Comparison of ENCODE assay signal across 8 cellular contexts in the genomic region with DNA sequence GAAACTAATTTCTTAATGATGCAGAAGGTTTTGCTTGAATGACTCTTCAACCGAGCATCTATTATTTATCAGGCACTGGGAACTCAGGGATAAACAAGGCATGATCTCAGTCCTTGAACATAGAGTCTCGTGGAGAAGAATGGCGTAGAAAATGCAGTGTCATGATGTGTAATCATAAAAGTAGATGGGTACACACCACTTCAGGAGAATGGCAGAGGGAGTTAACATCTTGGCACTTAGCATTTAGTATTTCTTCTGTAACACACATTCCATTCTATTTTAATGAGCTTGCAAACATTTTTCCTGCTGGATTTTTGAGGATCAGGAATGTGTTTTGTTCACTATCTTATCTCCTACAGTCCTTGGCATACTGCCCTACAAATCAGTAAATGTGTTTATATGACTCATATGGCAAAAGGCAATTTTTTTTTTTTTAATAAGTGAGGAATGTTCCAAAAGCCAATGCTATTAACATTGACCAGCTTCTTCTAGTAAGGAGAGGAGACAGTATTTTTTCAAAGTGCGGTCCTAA. TPM values are rescaled to one million over a fixed set of nuclear protein-coding genes. Genes with fewer than 3 reads are reported as not detected.
DNase-seq lines count a peak whose midpoint lies in the region; ATAC-seq, FAIRE-seq and TF ChIP-seq lines count a peak whose summit lies in the region.

No MANE protein-coding gene starts in this region.

- no peak for TF ChIP-seq CTCF in omental fat pad (IDR thresholded peaks at IDR 0.05)

- H3K4me1 ChIP-seq in endocrine pancreas (ENCODE audit: control insufficient read depth, insufficient read depth, low read length) = peaks cover 12% of the 10 kb centered on the region

- DNase-seq in SIG-M5 treated with dmso at 0.1 percent for 504 hours (lab: John Stamatoyannopoulos, UW; ENCODE audit: unreplicated experiment) = peak; percentile 28
- no peak for DNase-seq in SIG-M5 (lab: John Stamatoyannopoulos, UW)
- peak; percentile 97 for DNase-seq in RCC 7860 (ENCODE audit: low spot score)
- no peak for DNase-seq in omental fat pad (ENCODE audit: low spot score)
- no peak for DNase-seq in islet precursor cell
- DNase-seq in stimulated activated CD4-positive, alpha-beta T cell treated with anti-CD3 and anti-CD28 coated beads, Interleukin-1b, Interleukin-23, amount 100 ng/mL, for 48 hours = no peak

- H3K27me3 ChIP-seq in endocrine pancreas (ENCODE audit: control insufficient read depth, insufficient read depth, low read length) = no peaks in the 10 kb centered on the region

- H3K9ac ChIP-seq in endocrine pancreas (ENCODE audit: control insufficient read depth, insufficient read depth, low read length) = no peak overlapping the region

- no peaks in the 10 kb centered on the region for H3K9me3 ChIP-seq in endocrine pancreas (ENCODE audit: control insufficient read depth, low read length)

- no peak for FAIRE-seq in RCC 7860 (lab: Jason Lieb, UNC)

- no peaks in the 10 kb centered on the region for H3K36me3 ChIP-seq in endocrine pancreas (ENCODE audit: control insufficient read depth, insufficient read depth, low read length)

- peak overlapping the region; percentile 22 for H3K4me3 ChIP-seq in endocrine pancreas (ENCODE audit: control insufficient read depth, insufficient read depth, low read length)

- ATAC-seq in omental fat pad (ENCODE audit: low FRiP score) (peak; percentile 86), GM21717 (IDR thresholded peaks at IDR 0.05; ENCODE audit: unreplicated experiment) (no peak)

RNA-seq across cellular contexts. Expression of gene TXNRD1, which starts 3.8 kb away (rescaled TPM):
- total RNA-seq in omental fat pad = 100 to 1,000 TPM; 170 to 313 (median 247) TPM

Comparison
In these comparisons a context has a peak if more than half of its experiments do, and no peak if none do; other contexts are left out.
1. DNase-seq: peak in SIG-M5 treated with dmso at 0.1 percent for 504 hours (single experiment) and RCC 7860 (single experiment); none in SIG-M5 (single experiment), omental fat pad (single experiment), islet precursor cell (single experiment) and stimulated activated CD4-positive, alpha-beta T cell treated with anti-CD3 and anti-CD28 coated beads, Interleukin-1b, Interleukin-23, amount 100 ng/mL, for 48 hours (single experiment).